ENCODE assay signal across 10 cellular contexts in genomic region chr14:73613419-73613963, GRCh38. TPM values are rescaled to one million over a fixed set of nuclear protein-coding genes. Genes with fewer than 3 reads are reported as not detected.
DNase-seq lines count a peak whose midpoint lies in the region; ATAC-seq, FAIRE-seq and TF ChIP-seq lines count a peak whose summit lies in the region.
"Had no signal": no experiment of that assay in that cellular context is flagged by ENCODE, and none has a peak within 500 bp of the region (broad histone marks: within the 10 kb centered on the region; RNA-seq: fewer than 3 reads in every experiment).

No MANE protein-coding gene starts in this region.

- no peak for TF ChIP-seq EP300 in GM12878 (IDR thresholded peaks at IDR 0.05; ENCODE audit: borderline replicate concordance in 1 of 2, control insufficient read depth in 1 of 2, low read depth in 2 of 2, low read length in 2 of 2)

- no TSS peak for BruUV-seq in GM12878 (replicated peaks; lab: Mats Ljungman, UMichigan)

- RAD21 ChIA-PET in GM12878 (lab: Charles Lee; ENCODE audit: unreplicated experiment): no interaction called here

- CTCF ChIA-PET in activated naive CD4-positive, alpha-beta T cell treated with anti-CD3 and anti-CD28 coated beads, Interleukin-2, amount 10 ng/mL, durations not matched to agents 7 days and 5 days (lab: Charles Lee): interaction anchor here (0.6 to 2.2 kb wide), 3 partner anchors 43 to 538 kb away, joined by 3 to 9 read pairs (median 8); partner anchors contain the start of gene ACOT2
- CTCF ChIA-PET in GM12878 (lab: Yijun Ruan, JAX): interaction anchor here (0.5 to 2.1 kb wide), 7 partner anchors 17 to 105 kb away, joined by 3 to 6 read pairs (median 3); partner anchors contain the start of gene ACOT2

- no peaks in the 10 kb centered on the region for H3K79me2 ChIP-seq in GM12878 (ENCODE audit: control insufficient read depth, insufficient read depth, low read length)

- no peak overlapping the region; the same call in 1 of the 2 replicates for H3K4me3 ChIP-seq in GM12878

- peaks cover 2 to 9% of the 10 kb centered on the region in 2 experiments; a peak in 2 of 4 replicates for H3K27me3 ChIP-seq in GM12878 (replicated peaks in 1 of 2; ENCODE audit: control insufficient read depth in 2 of 2, insufficient read depth in 2 of 2, low read length in 1 of 2)

- H3K4me1 ChIP-seq in GM12878 (ENCODE audit: control insufficient read depth, insufficient read depth, low read length): no peaks in the 10 kb centered on the region; the same call in 1 of the 2 replicates

- peak overlapping the region; percentile 3 for H3K27ac Mint-ChIP-seq in activated naive CD4-positive, alpha-beta T cell treated with anti-CD3 and anti-CD28 coated beads, Interleukin-2, amount 10 ng/mL, durations not matched to agents 7 days and 5 days

- no peak for TF ChIP-seq CTCF in GM12878 (IDR thresholded peaks at IDR 0.05 in 2 of 3, conservative IDR thresholded peaks at IDR 0.05 in 1 of 3; ENCODE audit: control insufficient read depth in 2 of 3, extremely low read depth in 1 of 3, insufficient read depth in 1 of 3, low read depth in 3 of 3, low read length in 3 of 3)

- no peaks in the 10 kb centered on the region for H4K20me1 ChIP-seq in GM12878 (ENCODE audit: control insufficient read depth, insufficient read depth)

- no peaks in the 10 kb centered on the region; the same call in 2 of the 3 replicates for H3K9me3 ChIP-seq in GM12878 (replicated peaks; ENCODE audit: control insufficient read depth, insufficient read depth, low read length)

- peak overlapping the region; percentile 77 for H3K4me3 Mint-ChIP-seq in activated naive CD4-positive, alpha-beta T cell treated with anti-CD3 and anti-CD28 coated beads, Interleukin-2, amount 10 ng/mL, durations not matched to agents 7 days and 5 days

- DNase-seq in activated naive CD4-positive, alpha-beta T cell treated with anti-CD3 and anti-CD28 coated beads, Interleukin-2, amount 10 ng/mL, durations not matched to agents 7 days and 5 days: no peak
- DNase-seq in activated naive CD4-positive, alpha-beta T cell treated with Interleukin-2 at 50 U/mL for 16 hours: no peak
- no peak for DNase-seq in GM12878 (ENCODE audit: low read depth, low spot score)
- peak; percentile 14 for DNase-seq in mesenteric fat pad (ENCODE audit: low spot score)
- DNase-seq in urothelium cell line (ENCODE audit: low spot score): no peak
- no peak for DNase-seq in stimulated activated naive CD4-positive, alpha-beta T cell (lab: John Stamatoyannopoulos, UW)
- DNase-seq in NCI-H128 (lab: John Stamatoyannopoulos, UW; ENCODE audit: unreplicated experiment): no peak
- no peak for DNase-seq in NCI-H146 treated with DMSO at 0.1 percent for 48 hours (lab: John Stamatoyannopoulos, UW; ENCODE audit: unreplicated experiment)
- DNase-seq: NCI-H446 treated with DMSO at 0.1 percent for 48 hours had no signal

- no peak for TF ChIP-seq POLR2A in GM12878 (IDR thresholded peaks at IDR 0.05; ENCODE audit: low read depth, low read length)

- H3K36me3 Mint-ChIP-seq in activated naive CD4-positive, alpha-beta T cell treated with anti-CD3 and anti-CD28 coated beads, Interleukin-2, amount 10 ng/mL, durations not matched to agents 7 days and 5 days: no peaks in the 10 kb centered on the region

- no peak for TF ChIP-seq RAD21 in GM12878 (IDR thresholded peaks at IDR 0.05; ENCODE audit: insufficient read depth, low read depth, low read length)

- H3K27me3 Mint-ChIP-seq in activated naive CD4-positive, alpha-beta T cell treated with anti-CD3 and anti-CD28 coated beads, Interleukin-2, amount 10 ng/mL, durations not matched to agents 7 days and 5 days: peaks cover 10% of the 10 kb centered on the region

- peaks cover 2% of the 10 kb centered on the region for H3K9me3 Mint-ChIP-seq in activated naive CD4-positive, alpha-beta T cell treated with anti-CD3 and anti-CD28 coated beads, Interleukin-2, amount 10 ng/mL, durations not matched to agents 7 days and 5 days

- no peak for ATAC-seq in GM12878

- POLR2A ChIA-PET in GM12878 (lab: Charles Lee): interaction anchor here (1.2 kb wide), 1 partner anchor 43 kb away, joined by 4 read pairs; no protein-coding TSS in a partner anchor

- WGBS in GM12878 (ENCODE audit: insufficient coverage, insufficient replicate concordance, low lambda C conversion rate, missing lambda C conversion rate): 76% methylated on average over 3 of the region's 3 CpGs

- no peak overlapping the region for H3K27ac ChIP-seq in GM12878 (ENCODE audit: control insufficient read depth, insufficient read depth)

- peak overlapping the region; percentile 98; the same call in 1 of the 2 replicates for H3K4me2 ChIP-seq in GM12878 (ENCODE audit: control insufficient read depth, insufficient read depth)

- no peaks in the 10 kb centered on the region for H3K36me3 ChIP-seq in GM12878 (ENCODE audit: control insufficient read depth in 2 of 2, insufficient read depth in 2 of 2, low read length in 1 of 2)

- no peak overlapping the region for H3K9ac ChIP-seq in GM12878 (ENCODE audit: control insufficient read depth, insufficient read depth, low read length)

- peak; percentile 41 for FAIRE-seq in GM12878 (lab: Jason Lieb, UNC)
- peak; percentile 90 for FAIRE-seq in urothelium cell line (lab: Jason Lieb, UNC)

- SMC1A ChIA-PET in GM12878 (lab: Charles Lee; ENCODE audit: uncharacterized antibody, unreplicated experiment): interaction anchor here (0.8 kb wide), 1 partner anchor 100 kb away, joined by 3 read pairs; no protein-coding TSS in a partner anchor

- in situ Hi-C loops in GM12878 (cut with MboI): no loop called here

- no peak overlapping the region; the same call in 1 of the 2 replicates for H2AFZ ChIP-seq in GM12878 (ENCODE audit: control insufficient read depth, low read depth, low read length)

- intact Hi-C loops in GM12878 (cut with micrococcal nuclease; ENCODE audit: unreplicated experiment): no loop called here

- peaks cover 14% of the 10 kb centered on the region for H3K4me1 Mint-ChIP-seq in activated naive CD4-positive, alpha-beta T cell treated with anti-CD3 and anti-CD28 coated beads, Interleukin-2, amount 10 ng/mL, durations not matched to agents 7 days and 5 days

RNA-seq across cellular contexts. Expression of gene ACOT6, which starts 1.2 kb away (rescaled TPM):
- total RNA-seq in GM12878 (2013; cell fraction: nucleolus; rRNA removed): not detected in 2 replicates
- total RNA-seq in GM12878 (2014; rRNA removed) (not detected in 2 replicates), GM12878 (2014; rRNA removed; fragmentation: Illumina TruSeq; extraction: Trizol) (not detected in 2 replicates), GM12878 (2021) (not detected in 2 replicates), mesenteric fat pad (not detected)
- polyA plus RNA-seq in GM12878 (2011; ENCODE audit: low read depth): not detected
- polyA plus RNA-seq in GM12878 (2011; rRNA removed) (not detected in 2 replicates), GM12878 (2014; fragmentation: Illumina TruSeq; extraction: Trizol) (not detected in 2 replicates), GM12878 (2014; fragmentation: Nextera tagmentation; extraction: Ambion mirVana) (not detected), GM12878 (2014; rRNA removed) (not detected in 2 replicates), GM12878 (2016; fragmentation: Nextera tagmentation; extraction: Ambion mirVana) (not detected)
- polyA plus RNA-seq in GM12878 (2011; cell fraction: cytosol; rRNA removed): not detected in 2 replicates
- not detected in 2 replicates for polyA plus RNA-seq in GM12878 (2011; cell fraction: nucleus; rRNA removed)
- not detected in 2 replicates for polyA plus RNA-seq in GM12878 (2012)
- polyA minus RNA-seq in GM12878 (2011; rRNA and poly(A)+ RNA removed): not detected in 2 replicates
- not detected in 2 replicates for polyA minus RNA-seq in GM12878 (2011; cell fraction: cytosol; rRNA and poly(A)+ RNA removed)
- 0.57 TPM in 1 of 2 replicates, not detected in the other for polyA minus RNA-seq in GM12878 (2011; cell fraction: nucleus; rRNA and poly(A)+ RNA removed)
- total RNA-seq: T-helper 2 cell treated with Interferon-gamma antibody and Interleukin-4, amounts not matched to agents 100 ng/mL and 5 ng/mL, for 36 hours had no signal

RNA-seq across cellular contexts. Expression of gene ACOT4, which starts 21.8 kb away (rescaled TPM):
- 1.4 and 2.1 TPM in 2 replicates for total RNA-seq in GM12878 (2013; cell fraction: nucleolus; rRNA removed)
- total RNA-seq in GM12878 (2014; rRNA removed) (3.5 and 3.8 TPM in 2 replicates), GM12878 (2014; rRNA removed; fragmentation: Illumina TruSeq; extraction: Trizol) (2.0 and 2.1 TPM in 2 replicates), GM12878 (2021) (1.9 and 2.2 TPM in 2 replicates), mesenteric fat pad (4.9 TPM)
- polyA plus RNA-seq in GM12878 (2011; ENCODE audit: low read depth): 0.33 TPM
- polyA plus RNA-seq in GM12878 (2011; rRNA removed) (1.4 and 1.8 TPM in 2 replicates), GM12878 (2014; fragmentation: Illumina TruSeq; extraction: Trizol) (1.8 and 2.1 TPM in 2 replicates), GM12878 (2014; fragmentation: Nextera tagmentation; extraction: Ambion mirVana) (under 1 TPM; 0.68 to 0.86 TPM), GM12878 (2014; rRNA removed) (2.9 and 3.3 TPM in 2 replicates), GM12878 (2016; fragmentation: Nextera tagmentation; extraction: Ambion mirVana) (1 to 10 TPM; 2.2 to 2.9 TPM)
- polyA plus RNA-seq in GM12878 (2011; cell fraction: cytosol; rRNA removed): 1.8 and 1.9 TPM in 2 replicates
- polyA plus RNA-seq in GM12878 (2011; cell fraction: nucleus; rRNA removed): 1.2 and 1.4 TPM in 2 replicates
- 0.58 and 0.76 TPM in 2 replicates for polyA plus RNA-seq in GM12878 (2012)
- polyA minus RNA-seq in GM12878 (2011; rRNA and poly(A)+ RNA removed): 0.80 and 1.0 TPM in 2 replicates
- polyA minus RNA-seq in GM12878 (2011; cell fraction: cytosol; rRNA and poly(A)+ RNA removed): 0.52 TPM in 1 of 2 replicates, not detected in the other
- polyA minus RNA-seq in GM12878 (2011; cell fraction: nucleus; rRNA and poly(A)+ RNA removed): 0.73 and 0.86 TPM in 2 replicates

RNA-seq across cellular contexts. Expression of gene DNAL1, which starts 31.3 kb away (rescaled TPM):
- total RNA-seq in GM12878 (2013; cell fraction: nucleolus; rRNA removed): 6.4 and 9.8 TPM in 2 replicates
- 2.4 and 2.7 TPM in 2 replicates for total RNA-seq in GM12878 (2014; rRNA removed)
- total RNA-seq in GM12878 (2014; rRNA removed; fragmentation: Illumina TruSeq; extraction: Trizol): 4.2 TPM in 2 replicates
- total RNA-seq in GM12878 (2021): 6.7 and 7.7 TPM in 2 replicates
- 3.7 TPM for polyA plus RNA-seq in GM12878 (2011; ENCODE audit: low read depth)
- polyA plus RNA-seq in GM12878 (2011; rRNA removed): 4.3 and 7.9 TPM in 2 replicates
- polyA plus RNA-seq in GM12878 (2011; cell fraction: cytosol; rRNA removed): 1.4 and 1.8 TPM in 2 replicates
- 1.3 and 1.8 TPM in 2 replicates for polyA plus RNA-seq in GM12878 (2011; cell fraction: nucleus; rRNA removed)
- polyA plus RNA-seq in GM12878 (2012): 1.6 and 2.6 TPM in 2 replicates
- 5.5 and 7.0 TPM in 2 replicates for polyA plus RNA-seq in GM12878 (2014; fragmentation: Illumina TruSeq; extraction: Trizol)
- polyA plus RNA-seq in GM12878 (2014; fragmentation: Nextera tagmentation; extraction: Ambion mirVana): 10 to 100 TPM; 11.5 to 18.2 TPM
- polyA plus RNA-seq in GM12878 (2014; rRNA removed): 1.4 and 2.6 TPM in 2 replicates
- polyA plus RNA-seq in GM12878 (2016; fragmentation: Nextera tagmentation; extraction: Ambion mirVana): 10 to 100 TPM; 10.0 to 15.9 TPM
- polyA minus RNA-seq in GM12878 (2011; rRNA and poly(A)+ RNA removed): 0.88 and 1.9 TPM in 2 replicates
- polyA minus RNA-seq in GM12878 (2011; cell fraction: cytosol; rRNA and poly(A)+ RNA removed): 2.0 and 2.7 TPM in 2 replicates
- 0.48 and 0.77 TPM in 2 replicates for polyA minus RNA-seq in GM12878 (2011; cell fraction: nucleus; rRNA and poly(A)+ RNA removed)
- total RNA-seq in mesenteric fat pad: 19.5 TPM

RNA-seq across cellular contexts. Expression of gene ACOT2, which starts 44.5 kb away (rescaled TPM):
- 10.0 and 10.3 TPM in 2 replicates for total RNA-seq in GM12878 (2013; cell fraction: nucleolus; rRNA removed)
- total RNA-seq in GM12878 (2014; rRNA removed) (41.9 and 43.7 TPM in 2 replicates), GM12878 (2014; rRNA removed; fragmentation: Illumina TruSeq; extraction: Trizol) (12.1 and 12.2 TPM in 2 replicates), GM12878 (2021) (32.3 and 32.4 TPM in 2 replicates), mesenteric fat pad (154 TPM)
- polyA plus RNA-seq in GM12878 (2011; ENCODE audit: low read depth): 12.7 TPM
- polyA plus RNA-seq in GM12878 (2011; rRNA removed) (6.1 and 9.7 TPM in 2 replicates), GM12878 (2014; fragmentation: Illumina TruSeq; extraction: Trizol) (10.6 and 13.4 TPM in 2 replicates), GM12878 (2014; fragmentation: Nextera tagmentation; extraction: Ambion mirVana) (10 to 100 TPM in 1 of 2 experiments, 1 to 10 TPM in 1; 9.6 to 12.3 TPM), GM12878 (2014; rRNA removed) (35.9 and 38.7 TPM in 2 replicates), GM12878 (2016; fragmentation: Nextera tagmentation; extraction: Ambion mirVana) (10 to 100 TPM; 33.7 to 33.9 TPM)
- 17.7 and 18.8 TPM in 2 replicates for polyA plus RNA-seq in GM12878 (2011; cell fraction: cytosol; rRNA removed)
- polyA plus RNA-seq in GM12878 (2011; cell fraction: nucleus; rRNA removed): 13.2 and 17.2 TPM in 2 replicates
- 16.5 and 17.7 TPM in 2 replicates for polyA plus RNA-seq in GM12878 (2012)
- polyA minus RNA-seq in GM12878 (2011; rRNA and poly(A)+ RNA removed): 3.8 and 7.8 TPM in 2 replicates
- 2.1 and 3.5 TPM in 2 replicates for polyA minus RNA-seq in GM12878 (2011; cell fraction: cytosol; rRNA and poly(A)+ RNA removed)
- polyA minus RNA-seq in GM12878 (2011; cell fraction: nucleus; rRNA and poly(A)+ RNA removed): 1.6 and 3.2 TPM in 2 replicates

RNA-seq across cellular contexts. Expression of gene HEATR4, which starts 54.7 kb away (rescaled TPM):
- 0.10 TPM in 1 of 2 replicates, not detected in the other for total RNA-seq in GM12878 (2013; cell fraction: nucleolus; rRNA removed)
- not detected in 2 replicates for total RNA-seq in GM12878 (2014; rRNA removed)
- total RNA-seq in GM12878 (2014; rRNA removed; fragmentation: Illumina TruSeq; extraction: Trizol): not detected in 2 replicates
- not detected in 2 replicates for total RNA-seq in GM12878 (2021)
- polyA plus RNA-seq in GM12878 (2011; ENCODE audit: low read depth): not detected
- 0.10 and 0.23 TPM in 2 replicates for polyA plus RNA-seq in GM12878 (2011; rRNA removed)
- not detected in 2 replicates for polyA plus RNA-seq in GM12878 (2011; cell fraction: cytosol; rRNA removed)
- 0.04 TPM in 1 of 2 replicates, not detected in the other for polyA plus RNA-seq in GM12878 (2011; cell fraction: nucleus; rRNA removed)
- 0.10 TPM in 1 of 2 replicates, not detected in the other for polyA plus RNA-seq in GM12878 (2012)
- not detected in 2 replicates for polyA plus RNA-seq in GM12878 (2014; fragmentation: Illumina TruSeq; extraction: Trizol)
- under 1 TPM; 0.03 to 0.13 TPM for polyA plus RNA-seq in GM12878 (2014; fragmentation: Nextera tagmentation; extraction: Ambion mirVana)
- not detected in 2 replicates for polyA plus RNA-seq in GM12878 (2014; rRNA removed)
- under 1 TPM in 1 of 2 experiments, not detected in 1; 0.17 TPM for polyA plus RNA-seq in GM12878 (2016; fragmentation: Nextera tagmentation; extraction: Ambion mirVana)
- not detected in 2 replicates for polyA minus RNA-seq in GM12878 (2011; rRNA and poly(A)+ RNA removed)
- polyA minus RNA-seq in GM12878 (2011; cell fraction: cytosol; rRNA and poly(A)+ RNA removed): not detected in 2 replicates
- not detected in 2 replicates for polyA minus RNA-seq in GM12878 (2011; cell fraction: nucleus; rRNA and poly(A)+ RNA removed)
- total RNA-seq in mesenteric fat pad: 0.22 TPM
